ENCODE assay signal across 8 cellular contexts in the genomic region with DNA sequence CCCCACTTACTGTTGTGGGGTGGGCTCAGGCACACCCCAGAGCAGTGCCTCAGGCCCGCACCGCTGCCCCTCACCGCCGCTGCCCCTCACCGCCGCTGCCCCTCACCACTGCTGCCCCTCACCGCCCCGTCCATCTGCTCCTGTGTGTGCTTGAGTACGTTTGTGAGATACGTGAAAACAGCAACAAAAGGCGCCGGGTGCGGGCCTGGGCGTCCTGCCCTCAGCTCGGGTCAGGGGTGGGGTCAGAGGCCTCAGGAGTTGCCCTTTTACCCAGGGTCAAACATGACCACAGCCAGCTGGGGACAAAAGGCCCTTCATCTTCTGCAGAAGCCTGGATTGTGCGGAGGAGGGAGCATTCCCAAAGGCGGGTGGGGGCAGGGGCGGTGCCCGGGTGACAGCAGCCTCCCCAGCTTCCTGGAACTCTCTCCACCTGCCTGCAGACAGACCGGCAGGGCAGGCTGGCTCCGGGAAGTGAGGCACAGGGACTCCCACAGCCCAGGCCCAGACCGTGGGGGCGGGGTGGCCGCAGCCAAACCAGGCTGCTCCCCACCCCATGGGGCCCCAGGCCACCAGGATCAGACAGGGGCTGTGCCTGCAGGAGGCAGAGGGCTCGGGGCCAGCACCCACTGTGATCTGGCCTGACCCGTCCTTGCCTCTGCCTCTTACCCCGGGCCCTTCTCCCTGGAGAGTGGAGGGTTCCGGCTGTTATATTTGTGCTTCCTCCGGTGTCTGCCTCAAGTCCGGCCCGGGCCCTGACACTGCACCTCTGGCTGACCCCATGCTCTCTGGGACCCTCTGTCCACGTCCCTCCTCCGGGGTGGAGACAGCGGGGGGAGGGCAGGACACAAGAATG. TPM values are rescaled to one million over a fixed set of nuclear protein-coding genes. Genes with fewer than 3 reads are reported as not detected.
DNase-seq lines count a peak whose midpoint lies in the region; ATAC-seq and TF ChIP-seq lines count a peak whose summit lies in the region.
"Had no signal": no experiment of that assay in that cellular context is flagged by ENCODE, and none has a peak within 500 bp of the region (broad histone marks: within the 10 kb centered on the region; RNA-seq: fewer than 3 reads in every experiment).

No MANE protein-coding gene starts in this region.

- peak; percentile 24 for DNase-seq in GM19238 (ENCODE audit: insufficient read length, low spot score)
- peak; percentile 32 to 56 for DNase-seq in cardiac muscle cell (ENCODE audit: low read depth in 1 of 2, low spot score in 1 of 2)
- DNase-seq in pons (ENCODE audit: low spot score) = peak; percentile 89
- no peak for DNase-seq in NCI-H187 (lab: John Stamatoyannopoulos, UW)

- no peak for TF ChIP-seq CTCF in cardiac muscle cell (IDR thresholded peaks at IDR 0.05; ENCODE audit: low read depth, low read length)

- ATAC-seq in HG02763 (IDR thresholded peaks at IDR 0.05; ENCODE audit: unreplicated experiment) = no peak
- ATAC-seq in GM21737 (IDR thresholded peaks at IDR 0.05; ENCODE audit: unreplicated experiment) = no peak

- no peaks in the 10 kb centered on the region for H3K9me3 ChIP-seq in cardiac muscle cell (ENCODE audit: low read depth)

- H3K27ac ChIP-seq in cardiac muscle cell = peak overlapping the region; percentile 79
- H3K27ac ChIP-seq: KMS-11 had no signal

- peaks cover 2% of the 10 kb centered on the region for H3K27me3 ChIP-seq in cardiac muscle cell

- H3K4me3 ChIP-seq in cardiac muscle cell = no peak overlapping the region

- no peaks in the 10 kb centered on the region for H3K36me3 ChIP-seq in cardiac muscle cell

- peaks cover 50% of the 10 kb centered on the region for H3K4me1 ChIP-seq in cardiac muscle cell (ENCODE audit: low read depth)

TF ChIP-seq in PFSK-1, 5 proteins besides CTCF, POLR2A, EP300 and RAD21:
- TF ChIP-seq FOXP2 (optimal IDR thresholded peaks at IDR 0.05; ENCODE audit: borderline replicate concordance, extremely low read depth, extremely low read length, insufficient read depth) (no peak), TAF1 (IDR thresholded peaks at IDR 0.05; ENCODE audit: borderline replicate concordance, insufficient read depth, low read length) (no peak), SIN3A (IDR thresholded peaks at IDR 0.05; ENCODE audit: borderline replicate concordance, insufficient read depth, low read length) (0 out of 2 replicates have a peak, but pooled peaks have one; percentile 38), POLR2AphosphoS5 (IDR thresholded peaks at IDR 0.05; ENCODE audit: low read depth, low read length) (no peak)
- TF ChIP-seq, protein P1, sequence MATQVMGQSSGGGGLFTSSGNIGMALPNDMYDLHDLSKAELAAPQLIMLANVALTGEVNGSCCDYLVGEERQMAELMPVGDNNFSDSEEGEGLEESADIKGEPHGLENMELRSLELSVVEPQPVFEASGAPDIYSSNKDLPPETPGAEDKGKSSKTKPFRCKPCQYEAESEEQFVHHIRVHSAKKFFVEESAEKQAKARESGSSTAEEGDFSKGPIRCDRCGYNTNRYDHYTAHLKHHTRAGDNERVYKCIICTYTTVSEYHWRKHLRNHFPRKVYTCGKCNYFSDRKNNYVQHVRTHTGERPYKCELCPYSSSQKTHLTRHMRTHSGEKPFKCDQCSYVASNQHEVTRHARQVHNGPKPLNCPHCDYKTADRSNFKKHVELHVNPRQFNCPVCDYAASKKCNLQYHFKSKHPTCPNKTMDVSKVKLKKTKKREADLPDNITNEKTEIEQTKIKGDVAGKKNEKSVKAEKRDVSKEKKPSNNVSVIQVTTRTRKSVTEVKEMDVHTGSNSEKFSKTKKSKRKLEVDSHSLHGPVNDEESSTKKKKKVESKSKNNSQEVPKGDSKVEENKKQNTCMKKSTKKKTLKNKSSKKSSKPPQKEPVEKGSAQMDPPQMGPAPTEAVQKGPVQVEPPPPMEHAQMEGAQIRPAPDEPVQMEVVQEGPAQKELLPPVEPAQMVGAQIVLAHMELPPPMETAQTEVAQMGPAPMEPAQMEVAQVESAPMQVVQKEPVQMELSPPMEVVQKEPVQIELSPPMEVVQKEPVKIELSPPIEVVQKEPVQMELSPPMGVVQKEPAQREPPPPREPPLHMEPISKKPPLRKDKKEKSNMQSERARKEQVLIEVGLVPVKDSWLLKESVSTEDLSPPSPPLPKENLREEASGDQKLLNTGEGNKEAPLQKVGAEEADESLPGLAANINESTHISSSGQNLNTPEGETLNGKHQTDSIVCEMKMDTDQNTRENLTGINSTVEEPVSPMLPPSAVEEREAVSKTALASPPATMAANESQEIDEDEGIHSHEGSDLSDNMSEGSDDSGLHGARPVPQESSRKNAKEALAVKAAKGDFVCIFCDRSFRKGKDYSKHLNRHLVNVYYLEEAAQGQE (IDR thresholded peaks at IDR 0.05; ENCODE audit: insufficient read depth in 1 of 2, low read depth in 2 of 2, low read length in 2 of 2) = 0 out of 4 replicates have a peak, but pooled peaks of 1 of the 2 experiments have one; percentile 20

RNA-seq across cellular contexts. Expression of a gene that starts 2.3 kb away (rescaled TPM):
- 120 TPM for polyA plus RNA-seq in PFSK-1 (2012; ENCODE audit: insufficient read length, low read depth)
- total RNA-seq in cardiac muscle cell = 31.5 and 40.4 TPM in 2 replicates
- polyA plus RNA-seq in cardiac muscle cell = 31.5 and 48.1 TPM in 2 replicates

RNA-seq across cellular contexts. Expression of a gene that starts 12.1 kb away (rescaled TPM):
- polyA plus RNA-seq in PFSK-1 (2012; ENCODE audit: insufficient read length, low read depth) = 1.4 TPM
- total RNA-seq in cardiac muscle cell = 0.49 and 0.60 TPM in 2 replicates
- 0.32 and 2.0 TPM in 2 replicates for polyA plus RNA-seq in cardiac muscle cell

RNA-seq across cellular contexts. Expression of a gene that starts 16.3 kb away (rescaled TPM):
- polyA plus RNA-seq in PFSK-1 (2012; ENCODE audit: insufficient read length, low read depth) = 4.0 TPM
- total RNA-seq in cardiac muscle cell = 0.21 and 0.28 TPM in 2 replicates
- 0.49 and 0.53 TPM in 2 replicates for polyA plus RNA-seq in cardiac muscle cell

RNA-seq across cellular contexts. Expression of a gene that starts 26.1 kb away (rescaled TPM):
- polyA plus RNA-seq in PFSK-1 (2012; ENCODE audit: insufficient read length, low read depth) = 179 TPM
- total RNA-seq in cardiac muscle cell = 97.6 and 168 TPM in 2 replicates
- polyA plus RNA-seq in cardiac muscle cell = 204 and 255 TPM in 2 replicates

RNA-seq across cellular contexts. Expression of a gene that starts 34.0 kb away (rescaled TPM):
- polyA plus RNA-seq in PFSK-1 (2012; ENCODE audit: insufficient read length, low read depth) = 157 TPM
- 183 and 230 TPM in 2 replicates for total RNA-seq in cardiac muscle cell
- 283 and 301 TPM in 2 replicates for polyA plus RNA-seq in cardiac muscle cell

Comparison
In these comparisons a context has a peak if more than half of its experiments do, and no peak if none do; other contexts are left out.
1. DNase-seq: peak in GM19238 (single experiment), cardiac muscle cell (2 of 2) and pons (single experiment); none in NCI-H187 (0 of 2).